In genomic region chr9:124868511-124869465, GRCh38 we compare ENCODE assay signal across 8 cellular contexts. TPM values are rescaled to one million over a fixed set of nuclear protein-coding genes. Genes with fewer than 3 reads are reported as not detected.
DNase-seq lines count a peak whose midpoint lies in the region; ATAC-seq and TF ChIP-seq lines count a peak whose summit lies in the region.

No MANE protein-coding gene starts in this region.

- ATAC-seq in HG02571 (IDR thresholded peaks at IDR 0.05; ENCODE audit: unreplicated experiment) (peak; percentile 59), T-cell (replicated peaks in 1 of 4) (peak; percentile 83 to 89 (median 84)), left cardiac atrium (peak; percentile 94 to 95), upper lobe of right lung (peak; percentile 95)

- peak overlapping the region; percentile 91 to 95 for H3K27ac Mint-ChIP-seq in T-cell
- peak overlapping the region; percentile 96 for H3K27ac Mint-ChIP-seq in progenitor cell of endocrine pancreas

- H3K9me3 ChIP-seq in upper lobe of right lung = no peaks in the 10 kb centered on the region

- peaks cover 7% of the 10 kb centered on the region for H3K36me3 ChIP-seq in upper lobe of right lung

- H3K4me1 Mint-ChIP-seq in T-cell (peaks cover 50 to 59% (median 56%) of the 10 kb centered on the region in 3 donors), progenitor cell of endocrine pancreas (ENCODE audit: low read depth) (peaks cover 23% of the 10 kb centered on the region)

- H3K36me3 Mint-ChIP-seq in T-cell (peaks cover 14% of the 10 kb centered on the region), progenitor cell of endocrine pancreas (ENCODE audit: insufficient read depth) (peaks cover 3% of the 10 kb centered on the region)

- peak overlapping the region; percentile 80 for H3K4me3 ChIP-seq in upper lobe of right lung

- no peaks in the 10 kb centered on the region for H3K27me3 ChIP-seq in upper lobe of right lung

- CTCF ChIA-PET in T-cell (lab: Charles Lee) = no interaction called here

- TF ChIP-seq CTCF in GM12872 (IDR thresholded peaks at IDR 0.05; ENCODE audit: insufficient read depth, low read depth, low read length) (peak; percentile 57; the same call in 2 of the 3 replicates), progenitor cell of endocrine pancreas (IDR thresholded peaks at IDR 0.05; ENCODE audit: unreplicated experiment) (peak; percentile 26), upper lobe of right lung (IDR thresholded peaks at IDR 0.05) (no peak)

- DNase-seq in NCI-H1048 (lab: John Stamatoyannopoulos, UW) (peak; percentile 75), T-cell (peak; percentile 77 to 91 (median 86)), amniotic epithelial cell (ENCODE audit: low read depth) (peak; percentile 66), left cardiac atrium (peak; percentile 92), progenitor cell of endocrine pancreas (ENCODE audit: low spot score, unreplicated experiment) (peak; percentile 77), upper lobe of right lung (peak; percentile 96)

- peak overlapping the region; percentile 94 for H3K27ac ChIP-seq in upper lobe of right lung

- H3K9me3 Mint-ChIP-seq in T-cell (no peaks in the 10 kb centered on the region), progenitor cell of endocrine pancreas (ENCODE audit: low read depth) (no peaks in the 10 kb centered on the region)

- POLR2A ChIA-PET in T-cell (lab: Charles Lee) = no interaction called here

- H3K27me3 Mint-ChIP-seq in T-cell = no peaks in the 10 kb centered on the region
- H3K27me3 Mint-ChIP-seq in progenitor cell of endocrine pancreas = no peaks in the 10 kb centered on the region

- peaks cover 43% of the 10 kb centered on the region for H3K4me1 ChIP-seq in upper lobe of right lung

- intact Hi-C loops in left cardiac atrium (cut with DNase I) (no loop called here), upper lobe of right lung (cut with DNase I) (no loop called here)

- H3K4me3 Mint-ChIP-seq in T-cell = peak overlapping the region; percentile 85 to 91 (median 90)
- H3K4me3 Mint-ChIP-seq in progenitor cell of endocrine pancreas (ENCODE audit: low read depth) = peak overlapping the region; percentile 94

RNA-seq across cellular contexts. Expression of gene ARPC5L, which starts 6.9 kb away (rescaled TPM):
- 10 to 100 TPM; 29.1 to 55.3 (median 35.9) TPM for total RNA-seq in T-cell
- 10 to 100 TPM; 31.3 to 41.6 TPM for total RNA-seq in left cardiac atrium
- total RNA-seq in progenitor cell of endocrine pancreas = 36.6 and 36.9 TPM in 2 replicates
- 42.1 TPM for total RNA-seq in upper lobe of right lung

RNA-seq across cellular contexts. Expression of gene RPL35, which starts 7.0 kb away (rescaled TPM):
- total RNA-seq in T-cell (1,000 to 10,000 TPM; 1,564 to 1,845 (median 1,785) TPM), left cardiac atrium (100 to 1,000 TPM; 814 to 826 TPM), progenitor cell of endocrine pancreas (1,027 and 1,077 TPM in 2 replicates), upper lobe of right lung (794 TPM)

RNA-seq across cellular contexts. Expression of gene WDR38, which starts 15.5 kb away (rescaled TPM):
- total RNA-seq in T-cell (not detected), left cardiac atrium (not detected), progenitor cell of endocrine pancreas (not detected in 2 replicates), upper lobe of right lung (not detected)

Comparison
In these comparisons a context has a peak if more than half of its experiments do, and no peak if none do; other contexts are left out.
1. Peak in every context shown above with its lines: DNase-seq, ATAC-seq, H3K4me3 ChIP-seq and H3K27ac ChIP-seq.